ENCODE assay signal across 16 cellular contexts in the genomic region with DNA sequence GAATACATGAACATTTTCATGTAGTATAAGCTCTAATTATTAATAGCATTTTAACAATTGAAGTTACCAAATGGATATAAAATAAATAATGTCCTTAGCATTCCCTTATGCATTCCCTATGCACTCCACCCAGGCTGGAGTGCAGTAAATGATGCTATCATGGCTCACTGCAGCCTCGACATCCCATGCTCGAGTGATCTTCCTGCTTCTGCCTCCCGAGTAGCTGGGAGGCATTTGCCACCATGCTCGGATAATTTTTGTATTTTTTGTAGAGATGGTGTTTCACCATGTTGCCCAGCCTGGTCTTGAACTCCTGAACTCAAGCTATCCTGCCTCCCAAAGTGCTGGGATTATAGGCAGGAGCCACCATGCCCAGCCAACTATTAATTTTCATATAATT.
"Had no signal": no experiment of that assay in that cellular context is flagged by ENCODE, and none has a peak within 500 bp of the region (broad histone marks: within the 10 kb centered on the region; RNA-seq: fewer than 3 reads in every experiment).

No MANE protein-coding gene starts in this region.

- H3K9ac ChIP-seq: neural progenitor cell had no signal

- H3K9me3 ChIP-seq: body of pancreas, lower lobe of right lung, ovary, sigmoid colon had no signal

- DNase-seq: activated CD4-positive, alpha-beta T cell treated with anti-CD3 and anti-CD28 coated beads, Interleukin-2, amount 10 ng/mL, durations not matched to agents 7 days and 5 days; activated CD4-positive, CD25-positive, alpha-beta regulatory T cell; activated CD8-positive, alpha-beta memory T cell treated with anti-CD3 and anti-CD28 coated beads, Interleukin-2, amount 50 U/mL, for 48 hours; activated gamma-delta T cell; activated T-cell treated with anti-CD3 and anti-CD28 coated beads, Interleukin-2, amount 50 U/mL, for 72 hours; cortex of kidney; effector CD4-positive, alpha-beta T cell; lower lobe of right lung; naive B cell had no signal

- H3K36me3 ChIP-seq: neural progenitor cell, ovary had no signal

- H2AFZ ChIP-seq: neural progenitor cell had no signal

- H3K4me2 ChIP-seq: neural progenitor cell had no signal

- H3K27ac ChIP-seq: body of pancreas, foreskin keratinocyte, lower lobe of right lung, neural progenitor cell, ovary had no signal

- ATAC-seq: activated naive CD4-positive, alpha-beta T cell treated with anti-CD3 and anti-CD28 coated beads, Interleukin-2, amount 50 U/mL, for 72 hours; activated T-cell treated with anti-CD3 and anti-CD28 coated beads, Interleukin-2, amount 50 U/mL, for 72 hours; body of pancreas; lower lobe of right lung; stimulated activated effector memory CD8-positive, alpha-beta T cell treated with anti-CD3 and anti-CD28 coated beads, Interleukin-12 subunit alpha, Interleukin-12 subunit beta, amount 100 ng/mL, for 72 hours had no signal

- H3K4me1 ChIP-seq: body of pancreas, lower lobe of right lung, neural progenitor cell had no signal

- H3K4me3 ChIP-seq: body of pancreas, lower lobe of right lung, neural progenitor cell, ovary, sigmoid colon had no signal

- H3K27me3 ChIP-seq: body of pancreas, foreskin keratinocyte, neural progenitor cell, ovary, sigmoid colon had no signal
